10 cellular contexts compared by ENCODE assay signal in the genomic region with DNA sequence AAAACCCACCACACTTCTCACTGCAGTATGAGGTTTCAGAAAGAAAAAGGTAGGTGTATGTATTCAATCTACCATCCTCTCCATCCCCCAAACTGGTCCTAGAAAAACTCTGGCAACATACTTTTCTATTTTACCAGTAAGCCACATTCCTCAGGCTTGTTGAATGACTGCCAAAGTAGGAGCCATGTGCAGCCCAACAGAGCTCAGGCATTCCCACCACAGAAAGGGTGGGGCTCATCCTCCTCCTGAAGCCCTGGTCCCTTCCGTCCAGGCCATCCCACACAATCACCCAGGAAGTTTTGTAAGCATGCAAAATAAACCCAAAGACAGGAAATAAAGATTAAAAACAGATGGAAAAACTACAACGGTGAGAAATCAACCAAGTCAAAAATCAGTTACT. TPM values are rescaled to one million over a fixed set of nuclear protein-coding genes. Genes with fewer than 3 reads are reported as not detected.
DNase-seq lines count a peak whose midpoint lies in the region; TF ChIP-seq lines count a peak whose summit lies in the region.
"Had no signal": no experiment of that assay in that cellular context is flagged by ENCODE, and none has a peak within 500 bp of the region (broad histone marks: within the 10 kb centered on the region; RNA-seq: fewer than 3 reads in every experiment).

No MANE protein-coding gene starts in this region.

- H3K4me2 ChIP-seq in BLaER1 treated with 17β-estradiol and CSF1 and Interleukin-3, amounts not matched to agents 10 nM and 100 nM = peak overlapping the region; percentile 63 to 87 (median 81)
- peak overlapping the region; percentile 5 for H3K4me2 ChIP-seq in osteoblast (ENCODE audit: insufficient read depth, low read length)

- H3K27ac ChIP-seq in BLaER1 treated with 17β-estradiol and CSF1 and Interleukin-3, amounts not matched to agents 10 nM and 100 nM = no peak overlapping the region
- peak overlapping the region; percentile 53 for H3K27ac ChIP-seq in SJSA1
- peak overlapping the region; percentile 55 for H3K27ac ChIP-seq in osteoblast (ENCODE audit: low read depth, low read length)

- peaks cover 0 to 25% (median 15%) of the 10 kb centered on the region in 11 experiments; a peak in 10 of 22 replicates for H4K20me1 ChIP-seq in BLaER1 treated with 17β-estradiol and CSF1 and Interleukin-3, amounts not matched to agents 10 nM and 100 nM
- peaks cover 11% of the 10 kb centered on the region for H4K20me1 ChIP-seq in osteoblast (ENCODE audit: insufficient read depth, low read length)

- DNase-seq in SJSA1 (ENCODE audit: low read depth in 1 of 2, low spot score in 2 of 2) (peak; percentile 88 to 90), fibroblast of pulmonary artery (ENCODE audit: low read depth) (peak; percentile 98), osteoblast (ENCODE audit: insufficient read length, low spot score, missing footprints) (peak; percentile 99), posterior cingulate gyrus (no peak), NCI-H526 treated with DMSO at 0.1 percent for 48 hours (lab: John Stamatoyannopoulos, UW) (no peak), NCI-H1417 treated with DMSO at 0.1 percent for 48 hours (lab: John Stamatoyannopoulos, UW) (no peak), NCI-H2029 treated with DMSO at 0.1 percent for 48 hours (lab: John Stamatoyannopoulos, UW) (no peak)
- DNase-seq: MV-4-11; stimulated activated CD4-positive, alpha-beta T cell treated with anti-CD3 and anti-CD28 coated beads, Interleukin-4, amount 100 ng/mL, for 24 hours had no signal

- peaks cover 3 to 33% (median 22%) of the 10 kb centered on the region in 11 experiments; a peak in 18 of 22 replicates for H3K36me3 ChIP-seq in BLaER1 treated with 17β-estradiol and CSF1 and Interleukin-3, amounts not matched to agents 10 nM and 100 nM
- peaks cover 26% of the 10 kb centered on the region for H3K36me3 ChIP-seq in SJSA1
- H3K36me3 ChIP-seq in osteoblast (ENCODE audit: insufficient read depth, low read length) = no peaks in the 10 kb centered on the region

- intact Hi-C loops in posterior cingulate gyrus (cut with DNase I) = no loop called here

- peaks cover 0 to 15% (median 5%) of the 10 kb centered on the region in 11 experiments; a peak in 6 of 22 replicates for H3K9me3 ChIP-seq in BLaER1 treated with 17β-estradiol and CSF1 and Interleukin-3, amounts not matched to agents 10 nM and 100 nM (replicated peaks in 1 of 11)
- H3K9me3 ChIP-seq in SJSA1 (replicated peaks) (no peaks in the 10 kb centered on the region), osteoblast (ENCODE audit: low read depth, low read length) (no peaks in the 10 kb centered on the region)

- no peak overlapping the region for H2AFZ ChIP-seq in osteoblast (ENCODE audit: low read length)

- H3K27me3 ChIP-seq in BLaER1 treated with 17β-estradiol and CSF1 and Interleukin-3, amounts not matched to agents 10 nM and 100 nM = no peaks in the 10 kb centered on the region
- H3K27me3 ChIP-seq in SJSA1 (replicated peaks) (no peaks in the 10 kb centered on the region), osteoblast (ENCODE audit: insufficient read depth, low read length) (no peaks in the 10 kb centered on the region)

- H3K79me2 ChIP-seq in osteoblast (ENCODE audit: insufficient read depth, low read length) = no peaks in the 10 kb centered on the region

- no peak for TF ChIP-seq CTCF in fibroblast of pulmonary artery (IDR thresholded peaks at IDR 0.05; ENCODE audit: low read length, missing control alignments)
- TF ChIP-seq CTCF in osteoblast (IDR thresholded peaks at IDR 0.05; ENCODE audit: extremely low read depth, low read depth, low read length) = no peak

- H3K9ac ChIP-seq in BLaER1 treated with 17β-estradiol and CSF1 and Interleukin-3, amounts not matched to agents 10 nM and 100 nM = no peak overlapping the region

- peaks cover 55 to 85% (median 72%) of the 10 kb centered on the region in 10 experiments for H3K4me1 ChIP-seq in BLaER1 treated with 17β-estradiol and CSF1 and Interleukin-3, amounts not matched to agents 10 nM and 100 nM
- H3K4me1 ChIP-seq in SJSA1 (replicated peaks) (peaks cover 28% of the 10 kb centered on the region), osteoblast (ENCODE audit: insufficient read depth, low read length) (peaks cover 32% of the 10 kb centered on the region)

- no peak overlapping the region; a peak in 1 of 20 replicates for H3K4me3 ChIP-seq in BLaER1 treated with 17β-estradiol and CSF1 and Interleukin-3, amounts not matched to agents 10 nM and 100 nM
- H3K4me3 ChIP-seq in SJSA1 (no peak overlapping the region), fibroblast of pulmonary artery (replicated peaks; ENCODE audit: low read depth, low read length) (no peak overlapping the region), osteoblast (ENCODE audit: insufficient read depth, low read length) (no peak overlapping the region)

RNA-seq across cellular contexts. Expression of gene MAD1L1, which starts 57.2 kb away (rescaled TPM):
- total RNA-seq in SJSA1 (2014; rRNA removed; shearing (Covaris generic)) = 44.0 and 114 TPM in 2 replicates
- 66.2 and 72.2 TPM in 2 replicates for total RNA-seq in osteoblast

Comparison
In these comparisons a context has a peak if more than half of its experiments do, and no peak if none do; other contexts are left out.
1. H3K27ac ChIP-seq: peak in SJSA1 (single experiment) and osteoblast (single experiment); none in BLaER1 treated with 17β-estradiol and CSF1 and Interleukin-3, amounts not matched to agents 10 nM and 100 nM (0 of 11).
2. DNase-seq: peak in SJSA1 (2 of 2), fibroblast of pulmonary artery (single experiment) and osteoblast (single experiment); none in posterior cingulate gyrus (0 of 10), NCI-H526 treated with DMSO at 0.1 percent for 48 hours (single experiment), NCI-H1417 treated with DMSO at 0.1 percent for 48 hours (single experiment) and NCI-H2029 treated with DMSO at 0.1 percent for 48 hours (single experiment).